ENCODE assay signal across 1 cellular context in genomic region chr2:45814528-45814927, GRCh38.
TF ChIP-seq lines count a peak whose summit lies in the region.

No MANE protein-coding gene starts in this region.

TF ChIP-seq in WTC11, 78 proteins besides CTCF, POLR2A, EP300 and RAD21 (continued from another document):
- TF ChIP-seq STAT6 (CRISPR knock-in tag; conservative IDR thresholded peaks at IDR 0.05; ENCODE audit: low read depth) (no peak), ZNF219 (CRISPR knock-in tag; IDR thresholded peaks at IDR 0.05; ENCODE audit: borderline replicate concordance) (no peak), AFF4 (CRISPR knock-in tag; IDR thresholded peaks at IDR 0.05; ENCODE audit: borderline replicate concordance) (no peak), PREB (CRISPR knock-in tag; IDR thresholded peaks at IDR 0.05; ENCODE audit: borderline replicate concordance) (no peak), ATF1 (CRISPR knock-in tag; IDR thresholded peaks at IDR 0.05) (no peak), ZNF416 (CRISPR knock-in tag; IDR thresholded peaks at IDR 0.05) (no peak), CREB1 (CRISPR knock-in tag; IDR thresholded peaks at IDR 0.05) (no peak)
